ENCODE assay signal across 16 cellular contexts in the genomic region with DNA sequence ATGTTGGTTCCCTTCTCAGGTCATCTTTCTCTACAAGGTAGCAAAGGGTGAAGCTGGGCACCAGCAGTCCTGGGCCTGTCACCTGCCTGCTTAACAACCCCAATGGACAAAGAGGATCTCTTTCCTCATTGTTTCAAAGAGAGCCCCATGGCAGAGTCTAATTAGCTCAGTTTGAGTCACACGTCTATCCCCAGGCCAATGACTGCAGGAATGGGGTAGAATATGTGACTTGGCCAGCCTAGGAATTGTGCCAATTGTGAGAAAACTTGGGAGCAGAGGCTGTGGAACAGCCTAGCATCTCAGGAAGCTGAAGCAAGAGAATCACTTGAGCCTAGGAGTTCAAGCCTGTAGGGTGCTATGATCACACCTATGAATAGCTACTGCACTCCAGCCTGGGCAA. TPM values are rescaled to one million over a fixed set of nuclear protein-coding genes. Genes with fewer than 3 reads are reported as not detected.
A peak's percentile ranks its signal among the peaks of the same experiment; 100 is the strongest.
DNase-seq lines count a peak whose midpoint lies in the region; ATAC-seq and TF ChIP-seq lines count a peak whose summit lies in the region.
"Had no signal": no experiment of that assay in that cellular context is flagged by ENCODE, and none has a peak within 500 bp of the region (broad histone marks: within the 10 kb centered on the region; RNA-seq: fewer than 3 reads in every experiment).

No MANE protein-coding gene starts in this region.

- no peaks in the 10 kb centered on the region for H3K9me3 Mint-ChIP-seq in activated CD4-positive, alpha-beta T cell treated with anti-CD3 and anti-CD28 coated beads for 36 hours (ENCODE audit: low read depth)
- no peaks in the 10 kb centered on the region for H3K9me3 Mint-ChIP-seq in activated CD8-positive, alpha-beta T cell treated with anti-CD3 and anti-CD28 coated beads for 36 hours
- no peaks in the 10 kb centered on the region for H3K9me3 Mint-ChIP-seq in memory B cell
- H3K9me3 Mint-ChIP-seq: stimulated activated naive CD8-positive, alpha-beta T cell treated with anti-CD3 and anti-CD28 coated beads, Interleukin-15, amount 100 ng/mL, for 72 hours had no signal

- H3K4me1 Mint-ChIP-seq in activated CD4-positive, alpha-beta T cell treated with anti-CD3 and anti-CD28 coated beads for 36 hours, result peaks cover 34% of the 10 kb centered on the region
- H3K4me1 Mint-ChIP-seq in activated CD8-positive, alpha-beta T cell treated with anti-CD3 and anti-CD28 coated beads for 36 hours (ENCODE audit: low read depth), result peaks cover 39% of the 10 kb centered on the region
- peaks cover 19% of the 10 kb centered on the region for H3K4me1 Mint-ChIP-seq in memory B cell

- no peaks in the 10 kb centered on the region for H3K9me3 ChIP-seq in DOHH2 (ENCODE audit: control insufficient read depth, insufficient read depth, low read length)

- CTCF ChIA-PET in activated CD4-positive, alpha-beta T cell treated with anti-CD3 and anti-CD28 coated beads for 36 hours (lab: Charles Lee), result interaction anchor here (0.6 to 2.6 kb wide), 16 partner anchors 11 to 611 kb away, joined by 3 to 9 read pairs (median 4); no protein-coding TSS in a partner anchor
- CTCF ChIA-PET in activated CD8-positive, alpha-beta T cell treated with anti-CD3 and anti-CD28 coated beads for 36 hours (lab: Charles Lee), result interaction anchor here (0.8 to 8.4 kb wide), 14 partner anchors 11 to 427 kb away, joined by 3 to 115 read pairs (median 4); no protein-coding TSS in a partner anchor

- H3K9me2 ChIP-seq in DOHH2 (replicated peaks; ENCODE audit: control insufficient read depth, low read length), result no peaks in the 10 kb centered on the region

- no peak for TF ChIP-seq CTCF in DOHH2 (IDR thresholded peaks at IDR 0.05; ENCODE audit: low read depth, low read length, poor library complexity, severe bottlenecking)
- TF ChIP-seq CTCF in activated CD8-positive, alpha-beta T cell treated with anti-CD3 and anti-CD28 coated beads for 36 hours (IDR thresholded peaks at IDR 0.05), result no peak

- POLR2A ChIA-PET in activated CD4-positive, alpha-beta T cell treated with anti-CD3 and anti-CD28 coated beads for 36 hours (lab: Charles Lee), result interaction anchor here (0.5 to 0.6 kb wide), 2 partner anchors 132 to 345 kb away, joined by 3 read pairs; no protein-coding TSS in a partner anchor
- POLR2A ChIA-PET in activated CD8-positive, alpha-beta T cell treated with anti-CD3 and anti-CD28 coated beads for 36 hours (lab: Charles Lee), result interaction anchor here (0.9 to 1.0 kb wide), 5 partner anchors 12 to 142 kb away, joined by 3 read pairs; no protein-coding TSS in a partner anchor

- intact Hi-C loops in activated CD4-positive, alpha-beta T cell treated with anti-CD3 and anti-CD28 coated beads for 36 hours (cut with DNase I, micrococcal nuclease), result no loop called here
- intact Hi-C loops in activated CD8-positive, alpha-beta T cell treated with anti-CD3 and anti-CD28 coated beads for 36 hours (cut with micrococcal nuclease), result no loop called here
- intact Hi-C loops in sciatic nerve (cut with DNase I), result loop anchor here (10.0 kb wide), 1 partner anchor 389 kb away; no protein-coding TSS in a partner anchor

- H3F3A ChIP-seq in DOHH2 (ENCODE audit: control insufficient read depth, insufficient read depth), result 0 out of 2 replicates have a peak, but pooled peaks cover 3% of the 10 kb centered on the region

- no peak for ATAC-seq in activated CD4-positive, alpha-beta T cell treated with anti-CD3 and anti-CD28 coated beads for 36 hours
- ATAC-seq in activated CD8-positive, alpha-beta T cell treated with anti-CD3 and anti-CD28 coated beads for 36 hours, result no peak
- ATAC-seq in memory B cell (ENCODE audit: low read depth), result no peak
- ATAC-seq in GM19397 (IDR thresholded peaks at IDR 0.05; ENCODE audit: unreplicated experiment), result no peak
- no peak for ATAC-seq in sciatic nerve
- ATAC-seq: GM23338; stimulated activated naive CD8-positive, alpha-beta T cell treated with anti-CD3 and anti-CD28 coated beads, Interleukin-15, amount 100 ng/mL, for 72 hours had no signal

- no peak for DNase-seq in activated CD4-positive, alpha-beta T cell treated with anti-CD3 and anti-CD28 coated beads for 36 hours
- DNase-seq in activated CD4-positive, alpha-beta T cell treated with anti-CD3 and anti-CD28 coated beads, Interleukin-2, amount 50 U/mL, for 48 hours, result no peak
- DNase-seq in activated CD8-positive, alpha-beta T cell treated with anti-CD3 and anti-CD28 coated beads for 36 hours, result no peak
- no peak for DNase-seq in memory B cell (ENCODE audit: low spot score in 2 of 2)
- DNase-seq in sciatic nerve (ENCODE audit: low spot score), result no peak
- no peak for DNase-seq in LoVo (ENCODE audit: low spot score)
- DNase-seq: activated CD4-positive, CD25-positive, alpha-beta regulatory T cell; activated T-cell treated with anti-CD3 and anti-CD28 coated beads for 4 hours; erythroblast; Karpas-422; NCI-H1436; nephron progenitor cell; stimulated activated naive CD8-positive, alpha-beta T cell treated with anti-CD3 and anti-CD28 coated beads, Interleukin-15, amount 100 ng/mL, for 72 hours had no signal

- peaks cover 8% of the 10 kb centered on the region for H3K36me3 Mint-ChIP-seq in activated CD4-positive, alpha-beta T cell treated with anti-CD3 and anti-CD28 coated beads for 36 hours (ENCODE audit: low read depth)
- H3K36me3 Mint-ChIP-seq in activated CD8-positive, alpha-beta T cell treated with anti-CD3 and anti-CD28 coated beads for 36 hours (ENCODE audit: low read depth), result peaks cover 5% of the 10 kb centered on the region
- no peaks in the 10 kb centered on the region for H3K36me3 Mint-ChIP-seq in memory B cell

- peaks cover 9% of the 10 kb centered on the region for H3K79me2 ChIP-seq in DOHH2 (ENCODE audit: control insufficient read depth, low read length)

- peaks cover 7% of the 10 kb centered on the region for H3K36me3 ChIP-seq in DOHH2 (ENCODE audit: control insufficient read depth, low read length)

- no peak overlapping the region for H3K4me3 Mint-ChIP-seq in activated CD4-positive, alpha-beta T cell treated with anti-CD3 and anti-CD28 coated beads for 36 hours
- H3K4me3 Mint-ChIP-seq in activated CD8-positive, alpha-beta T cell treated with anti-CD3 and anti-CD28 coated beads for 36 hours, result no peak overlapping the region
- H3K4me3 Mint-ChIP-seq in memory B cell, result no peak overlapping the region
- H3K4me3 Mint-ChIP-seq: GM23338, nephron progenitor cell had no signal

- peak overlapping the region; percentile 61 for H3K27ac ChIP-seq in DOHH2 (ENCODE audit: low read depth, low read length)

- peak overlapping the region; percentile 68 for H3K4me2 ChIP-seq in DOHH2 (ENCODE audit: low read length)
- H3K4me2 ChIP-seq: GM23338 had no signal

- H3K27me3 ChIP-seq in DOHH2 (ENCODE audit: control insufficient read depth, low read length), result no peaks in the 10 kb centered on the region

- peaks cover 64% of the 10 kb centered on the region for H3K4me1 ChIP-seq in DOHH2 (ENCODE audit: control insufficient read depth, low read length)

- peak overlapping the region; percentile 50 for H3K4me3 ChIP-seq in DOHH2 (ENCODE audit: low read length)
- H3K4me3 ChIP-seq: GM23338 had no signal

- H4K20me1 ChIP-seq in DOHH2 (ENCODE audit: control insufficient read depth, insufficient read depth, low read depth, low read length), result 0 out of 2 replicates have a peak, but pooled peaks cover 3% of the 10 kb centered on the region

- peak overlapping the region; percentile 72 for H3K27ac Mint-ChIP-seq in activated CD4-positive, alpha-beta T cell treated with anti-CD3 and anti-CD28 coated beads for 36 hours
- H3K27ac Mint-ChIP-seq in activated CD8-positive, alpha-beta T cell treated with anti-CD3 and anti-CD28 coated beads for 36 hours, result peak overlapping the region; percentile 87
- H3K27ac Mint-ChIP-seq in memory B cell, result peak overlapping the region; percentile 79
- H3K27ac Mint-ChIP-seq: GM23338, nephron progenitor cell had no signal

- H3K27me3 Mint-ChIP-seq in activated CD4-positive, alpha-beta T cell treated with anti-CD3 and anti-CD28 coated beads for 36 hours, result no peaks in the 10 kb centered on the region
- H3K27me3 Mint-ChIP-seq in activated CD8-positive, alpha-beta T cell treated with anti-CD3 and anti-CD28 coated beads for 36 hours, result no peaks in the 10 kb centered on the region
- H3K27me3 Mint-ChIP-seq in memory B cell, result no peaks in the 10 kb centered on the region
- H3K27me3 Mint-ChIP-seq: stimulated activated naive CD8-positive, alpha-beta T cell treated with anti-CD3 and anti-CD28 coated beads, Interleukin-15, amount 100 ng/mL, for 72 hours had no signal

RNA-seq across cellular contexts. Expression of a gene that starts 3.6 kb away (rescaled TPM):
- total RNA-seq in activated CD4-positive, alpha-beta T cell treated with anti-CD3 and anti-CD28 coated beads for 36 hours, result 100 to 1,000 TPM in 1 of 2 experiments, 10 to 100 TPM in 1; 86.7 to 108 TPM
- total RNA-seq in activated CD8-positive, alpha-beta T cell treated with anti-CD3 and anti-CD28 coated beads for 36 hours, result 10 to 100 TPM; 84.5 to 85.2 TPM
- total RNA-seq in sciatic nerve, result 69.4 TPM
